ENCODE assay signal across 21 cellular contexts in the genomic region with DNA sequence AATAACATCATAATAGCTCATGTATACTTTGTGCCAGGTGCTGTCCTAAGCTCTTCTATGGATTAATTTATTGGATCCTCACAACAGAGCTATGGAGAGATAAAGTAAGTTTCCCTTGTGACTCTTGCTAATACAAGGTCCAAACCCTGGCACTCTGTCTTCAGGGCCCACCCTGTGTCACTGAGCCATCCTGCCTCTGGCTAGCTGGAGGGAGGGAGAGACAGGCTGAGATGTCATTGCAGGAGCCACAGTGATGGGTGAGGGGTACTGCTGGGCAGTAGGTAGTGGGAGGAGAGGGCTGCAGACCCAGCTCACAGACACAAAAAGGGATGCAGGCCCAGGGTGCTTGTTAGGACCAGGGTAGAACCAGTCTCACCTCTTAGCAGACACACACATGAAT. TPM values are rescaled to one million over a fixed set of nuclear protein-coding genes. Genes with fewer than 3 reads are reported as not detected.
DNase-seq lines count a peak whose midpoint lies in the region; ATAC-seq and TF ChIP-seq lines count a peak whose summit lies in the region.
"Had no signal": no experiment of that assay in that cellular context is flagged by ENCODE, and none has a peak within 500 bp of the region (broad histone marks: within the 10 kb centered on the region; RNA-seq: fewer than 3 reads in every experiment).

No MANE protein-coding gene starts in this region.

- no peaks in the 10 kb centered on the region for H3K36me3 Mint-ChIP-seq in H9 (ENCODE audit: insufficient read depth in 1 of 3, low read depth in 3 of 3)
- H3K36me3 Mint-ChIP-seq: CD4-positive, alpha-beta memory T cell had no signal

- H3K9ac ChIP-seq in H9 (ENCODE audit: extremely low read depth, insufficient read length, low read length) (no peak overlapping the region), OCI-LY3 (ENCODE audit: low read length) (no peak overlapping the region), neuronal stem cell (ENCODE audit: low read depth, low read length, poor library complexity) (peak overlapping the region; percentile 27), PC-3 (ENCODE audit: low read length) (no peak overlapping the region)
- H3K9ac ChIP-seq: GM23248 had no signal

- H2BK5ac ChIP-seq in H9 (ENCODE audit: insufficient read length, low read length) (no peak overlapping the region), neuronal stem cell (ENCODE audit: low read length) (no peak overlapping the region)

- H3K79me1 ChIP-seq in H9 (ENCODE audit: insufficient read depth, low read depth, low read length, poor library complexity, severe bottlenecking): no peaks in the 10 kb centered on the region
- no peaks in the 10 kb centered on the region for H3K79me1 ChIP-seq in neuronal stem cell (ENCODE audit: low read depth, low read length)

- POLR2A ChIA-PET in PC-3 (lab: Charles Lee; ENCODE audit: unreplicated experiment): no interaction called here

- H2BK12ac ChIP-seq in H9 (ENCODE audit: insufficient read length, low read depth, low read length) (no peak overlapping the region), neuronal stem cell (ENCODE audit: low read length) (no peak overlapping the region)

- CTCF ChIA-PET in PC-3 (lab: Charles Lee): no interaction called here

- no peaks in the 10 kb centered on the region for H3F3A ChIP-seq in PC-3 (ENCODE audit: low read length, unreplicated experiment)

- H3K4me3 Mint-ChIP-seq in H9: no peak overlapping the region
- H3K4me3 Mint-ChIP-seq: CD4-positive, alpha-beta memory T cell; HFFc6 had no signal

- H2BK120ac ChIP-seq in H9 (ENCODE audit: low read depth, low read length, poor library complexity, severe bottlenecking) (no peak overlapping the region), neuronal stem cell (ENCODE audit: low read depth, low read length) (no peak overlapping the region)

- H3K9me2 ChIP-seq in PC-3 (replicated peaks; ENCODE audit: low read length): no peaks in the 10 kb centered on the region

- H4K8ac ChIP-seq in H9 (replicated peaks; ENCODE audit: insufficient read length, low read depth, low read length): no peak overlapping the region
- H4K8ac ChIP-seq in neuronal stem cell (ENCODE audit: low read depth, low read length): no peak overlapping the region

- no peak overlapping the region for H3K14ac ChIP-seq in H9 (ENCODE audit: insufficient read depth, low read length)
- no peak overlapping the region for H3K14ac ChIP-seq in neuronal stem cell (ENCODE audit: low read length)

- H3K27me3 Mint-ChIP-seq in H9 (ENCODE audit: low read depth): peaks cover 43% of the 10 kb centered on the region

- intact Hi-C loops in PC-3 (cut with micrococcal nuclease): no loop called here

- H4K20me1 ChIP-seq in H9 (ENCODE audit: control insufficient read depth, insufficient read depth, insufficient read length) (no peaks in the 10 kb centered on the region), OCI-LY3 (ENCODE audit: insufficient read depth, low read length) (no peaks in the 10 kb centered on the region), PC-3 (ENCODE audit: low read length) (no peaks in the 10 kb centered on the region)

- H3K4me2 ChIP-seq in H9 (ENCODE audit: insufficient read depth, insufficient read length, low read length): no peak overlapping the region
- H3K4me2 ChIP-seq in OCI-LY3 (ENCODE audit: low read length): peak overlapping the region; percentile 30
- no peak overlapping the region for H3K4me2 ChIP-seq in neuronal stem cell (ENCODE audit: insufficient read depth, low read length, poor library complexity, severe bottlenecking)
- H3K4me2 ChIP-seq in PC-3 (ENCODE audit: low read length): no peak overlapping the region

- no peak overlapping the region for H2BK15ac ChIP-seq in H9 (ENCODE audit: low read depth, low read length)
- H2BK15ac ChIP-seq in neuronal stem cell (ENCODE audit: low read length): no peak overlapping the region

- H3K4ac ChIP-seq in H9 (ENCODE audit: low read depth, low read length): no peak overlapping the region
- no peak overlapping the region for H3K4ac ChIP-seq in neuronal stem cell (ENCODE audit: low read length)

- H3K79me2 ChIP-seq in H9 (ENCODE audit: insufficient read depth, low read length) (no peaks in the 10 kb centered on the region), OCI-LY3 (ENCODE audit: low read length) (no peaks in the 10 kb centered on the region), PC-3 (ENCODE audit: low read length) (no peaks in the 10 kb centered on the region)

- H2AFZ ChIP-seq in H9 (ENCODE audit: low read length) (no peak overlapping the region), OCI-LY3 (ENCODE audit: low read depth, low read length) (0 out of 2 replicates have a peak overlapping the region, but pooled peaks have one; percentile 5), neuronal stem cell (ENCODE audit: low read length) (no peak overlapping the region), PC-3 (ENCODE audit: low read length) (no peak overlapping the region)
- H2AFZ ChIP-seq: GM23248 had no signal

- no peak overlapping the region for H3K56ac ChIP-seq in H9 (ENCODE audit: insufficient read length, low read depth, low read length)

- H3K4me1 Mint-ChIP-seq in H9: peaks cover 5 to 8% of the 10 kb centered on the region in 2 experiments; a peak in 3 of 4 replicates

- H3K36me3 ChIP-seq in OCI-LY3 (replicated peaks; ENCODE audit: low read depth, low read length) (no peaks in the 10 kb centered on the region), neuronal stem cell (replicated peaks in 1 of 2; ENCODE audit: control insufficient read depth in 2 of 2, insufficient read depth in 2 of 2, low read length in 2 of 2) (no peaks in the 10 kb centered on the region), PC-3 (ENCODE audit: low read depth, low read length) (no peaks in the 10 kb centered on the region)
- H3K36me3 ChIP-seq: HAP-1 had no signal

- no peak overlapping the region for H3T11ph ChIP-seq in H9 (ENCODE audit: low read length)

- H3K27ac Mint-ChIP-seq in H9: no peak overlapping the region
- H3K27ac Mint-ChIP-seq: CD4-positive, alpha-beta memory T cell; HFFc6 had no signal

- H3K27ac ChIP-seq in H9 (ENCODE audit: insufficient read length, low read depth, low read length) (no peak overlapping the region), OCI-LY3 (ENCODE audit: low read length) (no peak overlapping the region), neuronal stem cell (replicated peaks; ENCODE audit: low read length) (no peak overlapping the region), PC-3 (ENCODE audit: low read length) (no peak overlapping the region)
- H3K27ac ChIP-seq: GM23248 had no signal

- H4K5ac ChIP-seq in H9 (ENCODE audit: insufficient read length, low read depth, low read length): no peak overlapping the region

- TF ChIP-seq CTCF in H9 (conservative IDR thresholded peaks at IDR 0.05): no peak
- TF ChIP-seq CTCF in OCI-LY3 (IDR thresholded peaks at IDR 0.05; ENCODE audit: low read depth, low read length): no peak
- TF ChIP-seq CTCF in PC-3 (conservative IDR thresholded peaks at IDR 0.05; ENCODE audit: low read depth, low read length): no peak

- H3K23me2 ChIP-seq in H9 (ENCODE audit: insufficient read length, low read depth, low read length, poor library complexity, severe bottlenecking): no peaks in the 10 kb centered on the region

- H4K91ac ChIP-seq in H9 (ENCODE audit: insufficient read length, low read depth, low read length): no peak overlapping the region
- H4K91ac ChIP-seq in neuronal stem cell (ENCODE audit: low read depth, low read length, poor library complexity): no peak overlapping the region

- BruUV-seq in PC-3 (replicated peaks; lab: Mats Ljungman, UMichigan): no TSS peak

- H3K4me1 ChIP-seq in H9 (ENCODE audit: insufficient read depth, low read length) (no peaks in the 10 kb centered on the region), OCI-LY3 (ENCODE audit: low read length) (peaks cover 28% of the 10 kb centered on the region), neuronal stem cell (ENCODE audit: control insufficient read depth in 2 of 2, insufficient read depth in 1 of 2, low read depth in 1 of 2, low read length in 2 of 2) (peaks cover 0 to 4% of the 10 kb centered on the region in 2 donors), PC-3 (ENCODE audit: insufficient read depth, low read length) (peaks cover 3% of the 10 kb centered on the region)
- H3K4me1 ChIP-seq: HAP-1 had no signal

- H3K4me3 ChIP-seq in OCI-LY3 (ENCODE audit: low read length): 0 out of 2 replicates have a peak overlapping the region, but pooled peaks have one; percentile 2
- H3K4me3 ChIP-seq in neuronal stem cell (ENCODE audit: low read length in 2 of 2): no peak overlapping the region
- no peak overlapping the region for H3K4me3 ChIP-seq in PC-3 (ENCODE audit: low read length)
- H3K4me3 ChIP-seq: GM23248, HAP-1 had no signal

- no peak for ATAC-seq in GM21723 (IDR thresholded peaks at IDR 0.05; ENCODE audit: unreplicated experiment)
- no peak for ATAC-seq in HG02610 (IDR thresholded peaks at IDR 0.05; ENCODE audit: unreplicated experiment)
- no peak for ATAC-seq in HG03378 (IDR thresholded peaks at IDR 0.05; ENCODE audit: unreplicated experiment)
- no peak for ATAC-seq in PC-3

- DNase-seq in H9 (peak; percentile 12), islet precursor cell (peak; percentile 13), neuronal stem cell (ENCODE audit: low spot score) (no peak), PC-3 (no peak)
- DNase-seq: C1 segment of cervical spinal cord; Calu3; CD4-positive, alpha-beta memory T cell; DMS53; GF-D8; GM23248; HFFc6 had no signal

- H3K23ac ChIP-seq in H9 (ENCODE audit: insufficient read length, low read depth, low read length): no peak overlapping the region
- no peak overlapping the region for H3K23ac ChIP-seq in neuronal stem cell (ENCODE audit: low read depth, low read length, poor library complexity)

- H3K18ac ChIP-seq in H9 (ENCODE audit: insufficient read length, low read depth, low read length) (no peak overlapping the region), neuronal stem cell (ENCODE audit: low read length) (no peak overlapping the region)

- no peak overlapping the region for H2BK20ac ChIP-seq in H9 (ENCODE audit: low read depth, low read length, poor library complexity, severe bottlenecking)

- H3K27me3 ChIP-seq in H9 (ENCODE audit: insufficient read depth, low read length): no peaks in the 10 kb centered on the region
- H3K27me3 ChIP-seq in OCI-LY3 (ENCODE audit: low read depth, low read length): peaks cover 10% of the 10 kb centered on the region; the same call in 1 of the 2 replicates
- peaks cover 0 to 4% (median 0%) of the 10 kb centered on the region in 3 experiments for H3K27me3 ChIP-seq in neuronal stem cell (ENCODE audit: control insufficient read depth in 3 of 3, insufficient read depth in 3 of 3, low read depth in 1 of 3, low read length in 3 of 3)
- H3K27me3 ChIP-seq in PC-3 (ENCODE audit: low read length): no peaks in the 10 kb centered on the region

- no peak overlapping the region for H2AK5ac ChIP-seq in H9 (ENCODE audit: insufficient read length, low read length)
- H2AK5ac ChIP-seq in neuronal stem cell (ENCODE audit: low read depth, low read length): no peak overlapping the region

- H3K9me3 Mint-ChIP-seq in H9: peaks cover 2 to 3% of the 10 kb centered on the region in 2 experiments; a peak in 4 of 5 replicates
- H3K9me3 Mint-ChIP-seq: HFFc6 had no signal

- no peaks in the 10 kb centered on the region for H3K9me3 ChIP-seq in H9 (ENCODE audit: control insufficient read depth, low read depth, low read length)
- no peaks in the 10 kb centered on the region for H3K9me3 ChIP-seq in OCI-LY3 (ENCODE audit: insufficient read depth, low read length)
- peaks cover 0 to 4% of the 10 kb centered on the region in 2 donors for H3K9me3 ChIP-seq in neuronal stem cell (replicated peaks in 1 of 2; ENCODE audit: control insufficient read depth in 2 of 2, insufficient read depth in 1 of 2, low read depth in 1 of 2, low read length in 2 of 2)
- no peaks in the 10 kb centered on the region for H3K9me3 ChIP-seq in PC-3 (ENCODE audit: low read length)
- H3K9me3 ChIP-seq: HAP-1 had no signal

RNA-seq across cellular contexts. Expression of a gene that starts 16.9 kb away (rescaled TPM):
- total RNA-seq in H9 (2021): 0.90 and 0.98 TPM in 2 replicates
- 0.60 TPM for polyA plus RNA-seq in neuronal stem cell (2013, experiment 1 of 2)
- 0.46 TPM for polyA plus RNA-seq in neuronal stem cell (2013, experiment 2 of 2)
- total RNA-seq in PC-3 (2014; rRNA removed): not detected in 2 replicates
- total RNA-seq: A172, A673, Calu3, G401, H4 had no signal

RNA-seq across cellular contexts. Expression of a gene that starts 28.4 kb away (rescaled TPM):
- total RNA-seq in H9 (2021) (104 and 105 TPM in 2 replicates), PC-3 (2014; rRNA removed) (133 and 147 TPM in 2 replicates)
- 71.1 TPM for polyA plus RNA-seq in neuronal stem cell (2013, experiment 1 of 2)
- 69.2 TPM for polyA plus RNA-seq in neuronal stem cell (2013, experiment 2 of 2)

RNA-seq across cellular contexts. Expression of a gene that starts 31.2 kb away (rescaled TPM):
- 4.9 and 5.7 TPM in 2 replicates for total RNA-seq in H9 (2021)
- polyA plus RNA-seq in neuronal stem cell (2013, experiment 1 of 2): 0.07 TPM
- not detected for polyA plus RNA-seq in neuronal stem cell (2013, experiment 2 of 2)
- total RNA-seq in PC-3 (2014; rRNA removed): not detected in 2 replicates
- total RNA-seq: A172; A673; Calu3; CD4-positive, alpha-beta memory T cell; Daoy; GM23248; H4 had no signal
- polyA plus RNA-seq: CD4-positive, alpha-beta memory T cell; GM23248 had no signal

RNA-seq across cellular contexts. Expression of a gene that starts 49.0 kb away (rescaled TPM):
- total RNA-seq in H9 (2021) (126 and 131 TPM in 2 replicates), PC-3 (2014; rRNA removed) (224 and 225 TPM in 2 replicates)
- 157 TPM for polyA plus RNA-seq in neuronal stem cell (2013, experiment 1 of 2)
- 156 TPM for polyA plus RNA-seq in neuronal stem cell (2013, experiment 2 of 2)

Comparison
In these comparisons a context has a peak if more than half of its experiments do, and no peak if none do; other contexts are left out.
1. DNase-seq: peak in H9 (single experiment) and islet precursor cell (single experiment); none in neuronal stem cell (single experiment) and PC-3 (single experiment).